In the genomic region with DNA sequence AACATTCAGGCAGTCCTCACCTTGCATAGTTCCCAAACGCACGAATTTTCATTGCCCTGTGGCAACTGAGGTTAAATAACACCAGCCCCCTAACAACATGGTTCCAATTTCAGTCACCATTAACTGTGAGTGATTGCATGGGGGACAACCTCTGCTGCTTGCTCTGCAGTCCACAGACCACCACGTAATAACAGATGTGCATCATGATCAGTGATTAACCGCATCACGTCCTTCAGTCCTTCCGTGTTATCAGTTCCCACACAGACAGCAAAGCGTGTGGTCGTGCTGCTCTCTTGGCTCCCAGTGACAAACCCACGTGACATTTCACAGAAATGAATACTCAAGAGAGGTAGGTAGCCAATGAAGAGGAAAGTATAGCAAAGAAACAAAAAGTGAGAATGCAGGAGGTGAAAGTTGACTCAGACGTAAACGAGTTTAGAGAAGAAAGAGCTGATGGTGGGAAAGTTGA, we compare ENCODE assay signal across 9 cellular contexts.
DNase-seq lines count a peak whose midpoint lies in the region; ATAC-seq and TF ChIP-seq lines count a peak whose summit lies in the region.
"Had no signal": no experiment of that assay in that cellular context is flagged by ENCODE, and none has a peak within 500 bp of the region (broad histone marks: within the 10 kb centered on the region; RNA-seq: fewer than 3 reads in every experiment).

No MANE protein-coding gene starts in this region.

- H2AFZ ChIP-seq in osteoblast (ENCODE audit: low read length) = no peak overlapping the region

- H3K79me2 ChIP-seq in osteoblast (ENCODE audit: insufficient read depth, low read length) = no peaks in the 10 kb centered on the region

- TF ChIP-seq CTCF in colonic mucosa (IDR thresholded peaks at IDR 0.05) (no peak), osteoblast (IDR thresholded peaks at IDR 0.05; ENCODE audit: extremely low read depth, low read depth, low read length) (no peak)

- peak overlapping the region in 1 of 2 donors; percentile 76 for H3K9ac ChIP-seq in colonic mucosa (ENCODE audit: low read depth in 2 of 2, low read length in 2 of 2)

- H3K4me3 ChIP-seq in colonic mucosa (no peak overlapping the region), osteoblast (ENCODE audit: insufficient read depth, low read length) (no peak overlapping the region)

- H4K20me1 ChIP-seq in osteoblast (ENCODE audit: insufficient read depth, low read length) = no peaks in the 10 kb centered on the region

- peak; percentile 58 for DNase-seq in Caki2 (ENCODE audit: low read depth)
- DNase-seq in colonic mucosa = no peak
- no peak for DNase-seq in osteoblast (ENCODE audit: insufficient read length, low spot score, missing footprints)
- DNase-seq in NCI-H345 treated with DMSO at 0.1 percent for 48 hours (lab: John Stamatoyannopoulos, UW; ENCODE audit: unreplicated experiment) = no peak
- no peak for DNase-seq in AG20443 (ENCODE audit: low spot score)
- DNase-seq in NCI-H1105 treated with DMSO at 0.1 percent for 48 hours (lab: John Stamatoyannopoulos, UW) = no peak
- DNase-seq: activated CD4-positive, CD25-positive, alpha-beta regulatory T cell treated with anti-CD3 and anti-CD28 coated beads, Interleukin-2, amount 50 U/mL, for 72 hours had no signal

- no peaks in the 10 kb centered on the region for H3K9me3 ChIP-seq in colonic mucosa
- H3K9me3 ChIP-seq in osteoblast (ENCODE audit: low read depth, low read length) = no peaks in the 10 kb centered on the region

- H3K27ac ChIP-seq in colonic mucosa (peak overlapping the region; percentile 76), osteoblast (ENCODE audit: low read depth, low read length) (no peak overlapping the region)

- no peaks in the 10 kb centered on the region for H3K36me3 ChIP-seq in colonic mucosa
- no peaks in the 10 kb centered on the region for H3K36me3 ChIP-seq in osteoblast (ENCODE audit: insufficient read depth, low read length)

- intact Hi-C loops in colonic mucosa (cut with DNase I) = no loop called here

- in situ Hi-C loops in Caki2 (cut with HindIII; ENCODE audit: low pct_unique_long_range_greater_than_20kb, low sequenced_read_pairs) = no loop called here

- H3K4me1 ChIP-seq in colonic mucosa (peaks cover 12% of the 10 kb centered on the region), osteoblast (ENCODE audit: insufficient read depth, low read length) (peaks cover 1% of the 10 kb centered on the region)

- H3K27me3 ChIP-seq in colonic mucosa (no peaks in the 10 kb centered on the region), osteoblast (ENCODE audit: insufficient read depth, low read length) (peaks cover 16% of the 10 kb centered on the region)

- ATAC-seq in GM19395 (IDR thresholded peaks at IDR 0.05; ENCODE audit: unreplicated experiment) (peak; percentile 87), HG03196 (IDR thresholded peaks at IDR 0.05; ENCODE audit: unreplicated experiment) (peak; percentile 83)

- no peak overlapping the region for H3K4me2 ChIP-seq in osteoblast (ENCODE audit: insufficient read depth, low read length)
